ENCODE assay signal across 8 cellular contexts in genomic region chr6:134247271-134247833, GRCh38.
DNase-seq lines count a peak whose midpoint lies in the region; ATAC-seq lines count a peak whose summit lies in the region.

No MANE protein-coding gene starts in this region.

- no peaks in the 10 kb centered on the region for H3K27me3 ChIP-seq in Karpas-422 (ENCODE audit: low read length)

- no peak overlapping the region for H3K4me2 ChIP-seq in Karpas-422 (ENCODE audit: low read depth, low read length, poor library complexity, severe bottlenecking)

- no peaks in the 10 kb centered on the region for H3K79me2 ChIP-seq in Karpas-422 (ENCODE audit: low read length)

- no peak overlapping the region for H3K4me3 ChIP-seq in Karpas-422 (ENCODE audit: low read length)

- H4K20me1 ChIP-seq in Karpas-422 (ENCODE audit: insufficient read depth, low read depth, low read length): no peaks in the 10 kb centered on the region

- no peaks in the 10 kb centered on the region for H3K9me2 ChIP-seq in Karpas-422 (replicated peaks; ENCODE audit: insufficient read depth, low read length)

- peak; percentile 96 for ATAC-seq in GM21423 (IDR thresholded peaks at IDR 0.05; ENCODE audit: unreplicated experiment)

- peak; percentile 55 for DNase-seq in CD1c-positive myeloid dendritic cell (ENCODE audit: extremely low spot score)
- peak; percentile 27 for DNase-seq in LHCN-M2 (ENCODE audit: low read depth)
- peak; percentile 53 for DNase-seq in activated T-helper 9 cell treated with anti-CD3 and anti-CD28 coated beads, Interleukin-2, amount 50 U/mL, for 16 hours (ENCODE audit: low read depth)
- peak; percentile 33 to 35 for DNase-seq in stimulated activated CD4-positive, alpha-beta T cell treated with anti-CD3 and anti-CD28 coated beads, Interleukin-15, amount 100 ng/mL, for 1 hour (ENCODE audit: low read depth in 1 of 2, low spot score in 1 of 2)
- DNase-seq in GOT3 (lab: John Stamatoyannopoulos, UW): no peak
- DNase-seq in Karpas-422: no peak
- no peak for DNase-seq in mucosa of gallbladder (ENCODE audit: low spot score)

- H3K4me1 ChIP-seq in Karpas-422 (ENCODE audit: low read length): no peaks in the 10 kb centered on the region

- no peaks in the 10 kb centered on the region for H3K36me3 ChIP-seq in Karpas-422 (ENCODE audit: insufficient read depth, low read length)

- no peak overlapping the region for H2AFZ ChIP-seq in Karpas-422 (ENCODE audit: low read length)

- H3K9ac ChIP-seq in Karpas-422 (ENCODE audit: low read length): no peak overlapping the region

- H3K27ac ChIP-seq in Karpas-422 (ENCODE audit: low read length): no peak overlapping the region

- no peaks in the 10 kb centered on the region for H3K9me3 ChIP-seq in Karpas-422 (ENCODE audit: low read length)

Comparison
In these comparisons a context has a peak if more than half of its experiments do, and no peak if none do; other contexts are left out.
1. DNase-seq: peak in CD1c-positive myeloid dendritic cell (single experiment), LHCN-M2 (single experiment), activated T-helper 9 cell treated with anti-CD3 and anti-CD28 coated beads, Interleukin-2, amount 50 U/mL, for 16 hours (single experiment) and stimulated activated CD4-positive, alpha-beta T cell treated with anti-CD3 and anti-CD28 coated beads, Interleukin-15, amount 100 ng/mL, for 1 hour (2 of 2); none in GOT3 (single experiment), Karpas-422 (single experiment) and mucosa of gallbladder (single experiment).